Comparison of ENCODE assay signal across 11 cellular contexts in the genomic region with DNA sequence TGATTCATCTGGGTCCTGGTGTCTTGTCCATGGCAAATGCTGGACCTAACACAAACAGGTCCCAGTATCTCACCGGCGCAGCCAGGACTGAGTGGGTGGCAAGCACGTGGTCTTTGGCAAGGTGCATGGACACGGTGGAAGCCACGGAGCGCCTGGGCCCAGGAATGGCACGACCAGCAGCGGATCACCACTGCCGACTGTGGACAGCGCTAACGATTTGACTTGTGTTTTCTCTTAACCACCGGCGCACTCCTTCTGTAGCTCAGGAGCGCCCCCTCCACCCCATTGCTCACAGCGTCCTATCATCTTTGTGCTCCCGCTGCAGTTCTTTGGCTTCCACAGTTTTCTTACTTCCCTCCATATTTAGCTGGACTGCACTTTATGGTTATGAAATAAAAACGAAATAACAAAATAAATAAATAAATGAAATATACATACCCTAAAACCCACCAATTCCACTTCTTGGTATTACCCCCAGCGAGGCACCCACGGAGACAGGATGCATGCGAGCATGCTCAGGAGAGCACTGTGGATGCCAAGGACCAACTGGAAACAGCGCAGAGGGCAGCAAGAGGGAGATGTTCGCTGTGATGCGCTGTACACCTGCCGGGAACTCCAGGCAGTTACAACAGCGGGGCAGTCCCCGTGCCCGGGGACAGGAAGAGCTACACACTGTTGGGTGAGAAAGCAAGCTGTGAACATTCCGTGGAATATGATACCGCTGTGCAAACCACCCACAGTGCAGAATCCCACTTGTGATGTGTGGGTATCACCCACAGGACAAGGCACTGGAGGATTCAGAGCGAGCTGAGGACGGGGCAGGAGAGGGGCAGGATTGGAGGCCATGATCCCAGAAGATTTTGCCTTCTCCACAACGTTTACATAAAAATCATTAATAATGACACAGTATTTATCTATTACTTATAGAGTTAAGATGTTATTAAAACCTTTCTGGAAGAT. TPM values are rescaled to one million over a fixed set of nuclear protein-coding genes. Genes with fewer than 3 reads are reported as not detected.
A peak's percentile ranks its signal among the peaks of the same experiment; 100 is the strongest.
DNase-seq lines count a peak whose midpoint lies in the region; ATAC-seq, FAIRE-seq and TF ChIP-seq lines count a peak whose summit lies in the region.
"Had no signal": no experiment of that assay in that cellular context is flagged by ENCODE, and none has a peak within 500 bp of the region (broad histone marks: within the 10 kb centered on the region; RNA-seq: fewer than 3 reads in every experiment).

No MANE protein-coding gene starts in this region.

- no peak overlapping the region for H3K9ac ChIP-seq in MM.1S (ENCODE audit: low read length)
- H3K9ac ChIP-seq in H1 (replicated peaks in 1 of 4; ENCODE audit: extremely low read depth in 1 of 4, low read depth in 3 of 4, low read length in 3 of 4) = no peak overlapping the region

- no peaks in the 10 kb centered on the region for H3K4me1 Mint-ChIP-seq in activated T-cell treated with anti-CD3 and anti-CD28 coated beads, Interleukin-2, amount 50 U/mL, for 4 hours (ENCODE audit: low read depth)

- H3K27ac ChIP-seq in MM.1S (ENCODE audit: low read length) (no peak overlapping the region), H1 (ENCODE audit: low read depth, low read length) (no peak overlapping the region)

- POLR2A ChIA-PET in H1 (lab: Charles Lee; ENCODE audit: partially characterized antibody) = interaction anchor here (1.3 kb wide), 1 partner anchor 37 kb away, joined by 3 read pairs; no protein-coding TSS in a partner anchor

- H2AFZ ChIP-seq in MM.1S (ENCODE audit: low read length) (no peak overlapping the region), H1 (ENCODE audit: low read length) (peak overlapping the region; percentile 72; the same call in 1 of the 2 replicates)

- no peaks in the 10 kb centered on the region for H3F3A ChIP-seq in MM.1S (ENCODE audit: insufficient read depth, low read length)

- H3K4ac ChIP-seq in H1 (replicated peaks; ENCODE audit: insufficient read length, low read depth, low read length) = no peak overlapping the region

- no peak overlapping the region for H3K23ac ChIP-seq in H1 (ENCODE audit: insufficient read length)

- H4K8ac ChIP-seq in H1 (ENCODE audit: extremely low read depth, insufficient read depth, low read length) = 0 out of 2 replicates have a peak overlapping the region, but pooled peaks have one; percentile 52

- no peak for TF ChIP-seq POLR2A in H1 (IDR thresholded peaks at IDR 0.05; ENCODE audit: control extremely low read depth in 1 of 2, low read depth in 2 of 2, low read length in 2 of 2)

- H4K91ac ChIP-seq in H1 (replicated peaks; ENCODE audit: insufficient read length, low read length) = no peak overlapping the region

- no peak for TF ChIP-seq EP300 in H1 (IDR thresholded peaks at IDR 0.05; ENCODE audit: borderline replicate concordance in 1 of 2, low read depth in 2 of 2, low read length in 2 of 2)

- no peak overlapping the region for H4K5ac ChIP-seq in H1 (ENCODE audit: insufficient read length, low read depth, low read length)

- no peak overlapping the region for H3K18ac ChIP-seq in H1 (ENCODE audit: extremely low read depth, low read length)

- H3K9me3 ChIP-seq in MM.1S (replicated peaks; ENCODE audit: insufficient read depth, low read length) (no peaks in the 10 kb centered on the region), H1 (ENCODE audit: insufficient read depth in 2 of 2, low read depth in 1 of 2, low read length in 1 of 2) (no peaks in the 10 kb centered on the region; a peak in 1 of 4 replicates)

- H3K9me2 ChIP-seq in MM.1S (replicated peaks; ENCODE audit: insufficient read depth, low read length) = no peaks in the 10 kb centered on the region

- no peak overlapping the region for H3K56ac ChIP-seq in H1 (replicated peaks; ENCODE audit: insufficient read length, low read depth, low read length)

- H3K27me3 Mint-ChIP-seq in activated T-cell treated with anti-CD3 and anti-CD28 coated beads, Interleukin-2, amount 50 U/mL, for 4 hours (ENCODE audit: low read depth) = peaks cover 51% of the 10 kb centered on the region

- no peak overlapping the region for H3K14ac ChIP-seq in H1 (ENCODE audit: insufficient read length)

- WGBS in H1 (ENCODE audit: extremely low coverage in 1 of 2, insufficient coverage in 1 of 2, insufficient read length in 1 of 2, insufficient replicate concordance in 2 of 2, low coverage in 1 of 2, low lambda C conversion rate in 2 of 2, missing lambda C conversion rate in 1 of 2), 2 experiments = 45% methylated on average over 32 of the region's 32 CpGs; no CpG with 5 or more reads in 1 of the 2 experiments

- H3K79me2 ChIP-seq in MM.1S (ENCODE audit: low read length) (no peaks in the 10 kb centered on the region), H1 (ENCODE audit: control insufficient read depth in 1 of 2, insufficient read depth in 2 of 2, low read length in 2 of 2) (no peaks in the 10 kb centered on the region)

- H4K20me1 ChIP-seq in MM.1S (ENCODE audit: insufficient read depth, low read length) (no peaks in the 10 kb centered on the region), H1 (replicated peaks in 1 of 2; ENCODE audit: control insufficient read depth in 1 of 2, insufficient read depth in 2 of 2, low read length in 2 of 2) (peaks cover 0 to 2% of the 10 kb centered on the region in 2 experiments)

- no peak for ATAC-seq in activated T-cell treated with anti-CD3 and anti-CD28 coated beads, Interleukin-2, amount 50 U/mL, for 4 hours

- no peak overlapping the region for H2BK12ac ChIP-seq in H1 (ENCODE audit: low read depth, low read length)

- no peaks in the 10 kb centered on the region for H3K36me3 Mint-ChIP-seq in activated T-cell treated with anti-CD3 and anti-CD28 coated beads, Interleukin-2, amount 50 U/mL, for 4 hours (ENCODE audit: insufficient read depth)

- TF ChIP-seq RAD21 in H1 (IDR thresholded peaks at IDR 0.05 in 1 of 2, conservative IDR thresholded peaks at IDR 0.05 in 1 of 2; ENCODE audit: low read depth in 2 of 2, low read length in 2 of 2) = peak; percentile 82 to 83

- TF ChIP-seq CTCF in MM.1S (IDR thresholded peaks at IDR 0.05; ENCODE audit: low read length) (peak; percentile 36), H1 (IDR thresholded peaks at IDR 0.05; ENCODE audit: control extremely low read depth in 1 of 3, insufficient read depth in 1 of 3, low read depth in 1 of 3, low read length in 3 of 3) (peak in 2 of 3 experiments; percentile 84 to 85; a peak in 3 of 4 replicates)

- H3K36me3 ChIP-seq in MM.1S (replicated peaks; ENCODE audit: insufficient read depth, low read length) = no peaks in the 10 kb centered on the region
- no peaks in the 10 kb centered on the region for H3K36me3 ChIP-seq in H1 (ENCODE audit: control insufficient read depth in 2 of 4, insufficient read depth in 4 of 4, low read length in 3 of 4)

- H3K4me2 ChIP-seq in MM.1S (ENCODE audit: low read depth, low read length) (peak overlapping the region; percentile 27; the same call in 1 of the 2 replicates), H1 (ENCODE audit: insufficient read depth in 1 of 2, low read depth in 2 of 2, low read length in 2 of 2) (peak overlapping the region in 1 of 2 experiments; percentile 42; a peak in 1 of 4 replicates)

- H2BK120ac ChIP-seq in H1 (replicated peaks; ENCODE audit: low read depth, low read length) = no peak overlapping the region

- no peaks in the 10 kb centered on the region for H3K79me1 ChIP-seq in H1 (ENCODE audit: low read depth, low read length)

- H3K27me3 ChIP-seq in MM.1S (replicated peaks; ENCODE audit: insufficient read depth, low read length) (no peaks in the 10 kb centered on the region; the same call in 1 of the 2 replicates), H1 (replicated peaks in 1 of 4; ENCODE audit: control insufficient read depth in 3 of 4, extremely low read depth in 1 of 4, insufficient read depth in 3 of 4, low read length in 3 of 4) (peaks cover 0 to 23% (median 13%) of the 10 kb centered on the region in 4 experiments; a peak in 6 of 7 replicates)

- no peaks in the 10 kb centered on the region for H3K9me3 Mint-ChIP-seq in activated T-cell treated with anti-CD3 and anti-CD28 coated beads, Interleukin-2, amount 50 U/mL, for 4 hours

- H3K23me2 ChIP-seq in H1 (ENCODE audit: low read depth, low read length) = no peaks in the 10 kb centered on the region

- no peak overlapping the region; the same call in 1 of the 2 replicates for H2BK15ac ChIP-seq in H1 (ENCODE audit: low read length)

- in situ Hi-C loops in G401 (cut with HindIII; ENCODE audit: low sequenced_read_pairs) = no loop called here

- CTCF ChIA-PET in H1 (lab: Charles Lee; ENCODE audit: partially characterized antibody) = interaction anchor here (0.6 to 5.6 kb wide), 20 partner anchors 8 to 197 kb away, joined by 3 to 41 read pairs (median 6); partner anchors contain the start of gene ANKRD62

- no peaks in the 10 kb centered on the region for H3K4me1 ChIP-seq in MM.1S (ENCODE audit: low read length)
- H3K4me1 ChIP-seq in H1 (replicated peaks in 1 of 4; ENCODE audit: control insufficient read depth in 3 of 4, insufficient read depth in 4 of 4, low read length in 3 of 4) = peaks cover 0 to 2% (median 0%) of the 10 kb centered on the region in 4 experiments; a peak in 2 of 7 replicates

- DNase-seq in G401 (ENCODE audit: low spot score) (peak; percentile 9), MM.1S (peak; percentile 23), H1 (ENCODE audit: low read depth in 1 of 2, low spot score in 2 of 2) (peak; percentile 44 to 85), mesenteric fat pad (ENCODE audit: low spot score) (peak; percentile 75), GDM1 (lab: John Stamatoyannopoulos, UW) (no peak), NCI-H1105 (lab: John Stamatoyannopoulos, UW) (no peak)
- DNase-seq in activated T-cell treated with anti-CD3 and anti-CD28 coated beads, Interleukin-2, amount 50 U/mL, for 48 hours = no peak
- no peak for DNase-seq in activated T-cell treated with anti-CD3 and anti-CD28 coated beads, Interleukin-2, amount 50 U/mL, for 4 hours
- DNase-seq: DMS53, foreskin melanocyte, Kasumi-1 had no signal

- FAIRE-seq in H1 (lab: Jason Lieb, UNC) = peak; percentile 13

- no peak overlapping the region for H3K4me3 Mint-ChIP-seq in activated T-cell treated with anti-CD3 and anti-CD28 coated beads, Interleukin-2, amount 50 U/mL, for 4 hours

- no peak overlapping the region for H2BK20ac ChIP-seq in H1 (ENCODE audit: low read length)

- H3K4me3 ChIP-seq in MM.1S (ENCODE audit: low read length) (no peak overlapping the region), H1 (ENCODE audit: extremely low read depth in 1 of 4, insufficient read depth in 2 of 4, low read depth in 3 of 4, low read length in 4 of 4) (no peak overlapping the region)

- H2AK5ac ChIP-seq in H1 (ENCODE audit: low read depth, low read length) = no peak overlapping the region

- no peak overlapping the region for H2BK5ac ChIP-seq in H1 (ENCODE audit: low read depth, low read length)

RNA-seq across cellular contexts. Expression of gene CIDEA, which starts 7.0 kb away (rescaled TPM):
- total RNA-seq in G401 (2014; rRNA removed; shearing (Covaris generic)) = not detected in 2 replicates
- total RNA-seq in H1 (2021; fragmentation: NEBNext Ultra II Directional; extraction: Animal tissue kit (Norgen Biotek cat#: 25700)) = not detected in 2 replicates
- polyA plus RNA-seq in H1 (2011; rRNA removed) = 0.06 TPM in 1 of 2 replicates, not detected in the other
- polyA plus RNA-seq in H1 (2011; cell fraction: cytosol; rRNA removed) = not detected
- 0.09 TPM for polyA plus RNA-seq in H1 (2011; cell fraction: nucleus; rRNA removed)
- polyA plus RNA-seq in H1 (2012, experiment 1 of 2) = not detected in 4 replicates
- polyA plus RNA-seq in H1 (2012, experiment 2 of 2) = not detected
- 0.12 TPM for polyA plus RNA-seq in H1 (2013, experiment 1 of 2)
- polyA plus RNA-seq in H1 (2013, experiment 2 of 2) = 0.15 TPM
- not detected in 2 replicates for polyA minus RNA-seq in H1 (2011; rRNA and poly(A)+ RNA removed)
- not detected for polyA minus RNA-seq in H1 (2011; cell fraction: cytosol; rRNA and poly(A)+ RNA removed)
- polyA minus RNA-seq in H1 (2011; cell fraction: nucleus; rRNA and poly(A)+ RNA removed) = not detected
- 138 TPM for total RNA-seq in mesenteric fat pad
- total RNA-seq in activated T-cell treated with anti-CD3 and anti-CD28 coated beads, Interleukin-2, amount 50 U/mL, for 4 hours = not detected

Comparison
In these comparisons a context has a peak if more than half of its experiments do, and no peak if none do; other contexts are left out.
1. DNase-seq: peak in G401 (single experiment), MM.1S (single experiment), H1 (2 of 2) and mesenteric fat pad (single experiment); none in GDM1 (single experiment), NCI-H1105 (single experiment), activated T-cell treated with anti-CD3 and anti-CD28 coated beads, Interleukin-2, amount 50 U/mL, for 48 hours (0 of 2) and activated T-cell treated with anti-CD3 and anti-CD28 coated beads, Interleukin-2, amount 50 U/mL, for 4 hours (single experiment).
2. RNA of gene CIDEA, which starts 7.0 kb away (total RNA-seq): 138 TPM in mesenteric fat pad (single experiment); not detected in H1, not detected in G401 and not detected in activated T-cell treated with anti-CD3 and anti-CD28 coated beads, Interleukin-2, amount 50 U/mL, for 4 hours; every median in the first group is over 100 times any median in the second.